Comparison of ENCODE assay signal across 8 cellular contexts in the genomic region with DNA sequence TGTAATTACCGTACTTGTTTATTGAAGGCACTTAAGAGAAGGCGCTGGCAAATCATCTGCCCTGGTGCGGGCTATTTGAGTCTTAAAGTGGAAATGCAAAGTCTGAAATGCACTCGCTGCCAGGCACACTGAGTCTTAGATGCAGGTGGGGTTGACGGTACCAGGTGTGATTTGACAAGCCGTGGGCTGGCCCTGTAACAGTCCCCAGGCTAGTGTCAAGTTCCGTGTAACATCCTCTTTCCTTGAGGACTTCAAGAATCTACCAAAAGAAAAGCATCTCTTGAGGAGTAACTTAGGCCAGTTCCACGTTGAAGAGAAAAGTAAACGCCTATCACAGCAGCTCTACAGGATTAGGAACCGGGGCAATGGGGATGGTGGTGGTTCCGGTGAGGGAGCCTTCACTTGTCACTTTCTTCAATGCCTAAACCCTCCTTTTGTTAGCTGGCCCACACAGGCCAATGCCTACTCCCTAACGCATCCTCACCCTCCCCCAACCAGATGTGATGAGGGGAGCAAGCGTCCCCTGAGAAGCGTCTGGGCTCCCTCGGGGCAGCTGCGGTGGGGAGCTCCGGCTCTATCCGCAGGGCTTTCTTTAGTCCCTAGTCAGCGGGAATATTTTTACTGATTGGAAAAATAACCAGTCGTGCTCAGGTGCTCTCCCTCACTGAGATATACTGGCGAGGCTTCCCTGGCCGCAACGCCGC. TPM values are rescaled to one million over a fixed set of nuclear protein-coding genes. Genes with fewer than 3 reads are reported as not detected.
DNase-seq lines count a peak whose midpoint lies in the region; ATAC-seq, FAIRE-seq and TF ChIP-seq lines count a peak whose summit lies in the region.

No MANE protein-coding gene starts in this region.

- peaks cover 2% of the 10 kb centered on the region for H3K4me1 ChIP-seq in mesenchymal stem cell (ENCODE audit: control insufficient read depth, insufficient read depth, low read depth, low read length)
- H3K4me1 ChIP-seq in vagina, result peaks cover 26% of the 10 kb centered on the region

- peaks cover 2% of the 10 kb centered on the region for H3K79me1 ChIP-seq in mesenchymal stem cell (replicated peaks; ENCODE audit: low read length, poor library complexity, severe bottlenecking)

- 4% methylated on average over 21 of the region's 24 CpGs for WGBS in mesenchymal stem cell

- H2BK5ac ChIP-seq in mesenchymal stem cell (ENCODE audit: low read depth, low read length, poor library complexity, severe bottlenecking), result no peak overlapping the region

- H3K9me3 ChIP-seq in mesenchymal stem cell (ENCODE audit: control insufficient read depth, low read length), result no peaks in the 10 kb centered on the region
- H3K9me3 ChIP-seq in vagina, result no peaks in the 10 kb centered on the region

- H3K4me3 ChIP-seq in choroid plexus epithelial cell (ENCODE audit: low read depth, low read length) (peak overlapping the region; percentile 82), mesenchymal stem cell (ENCODE audit: insufficient read depth in 1 of 2, low read depth in 1 of 2, low read length in 2 of 2) (peak overlapping the region; percentile 55 to 90), vagina (peak overlapping the region; percentile 87 to 94)

- H3K9ac ChIP-seq in mesenchymal stem cell (ENCODE audit: low read length), result peak overlapping the region; percentile 95

- H3K18ac ChIP-seq in mesenchymal stem cell (ENCODE audit: low read depth in 1 of 2, low read length in 2 of 2), result peak overlapping the region; percentile 57 to 72

- peak; percentile 18 for DNase-seq in stimulated activated CD4-positive, alpha-beta T cell treated with anti-CD3 and anti-CD28 coated beads, Interleukin-15, amount 100 ng/mL, for 24 hours
- DNase-seq in stimulated activated CD4-positive, alpha-beta T cell treated with anti-CD3 and anti-CD28 coated beads, Interleukin-4, amount 100 ng/mL, for 24 hours, result no peak
- peak; percentile 88 for DNase-seq in NCI-H82 (lab: John Stamatoyannopoulos, UW)
- peak; percentile 43 for DNase-seq in choroid plexus epithelial cell (ENCODE audit: low read depth)
- DNase-seq in mesenchymal stem cell, result peak; percentile 14
- DNase-seq in vagina (ENCODE audit: extremely low spot score in 2 of 2), result no peak
- no peak for DNase-seq in GM19239 (ENCODE audit: insufficient read length, low spot score)

- no peaks in the 10 kb centered on the region for H3K36me3 ChIP-seq in mesenchymal stem cell (ENCODE audit: control insufficient read depth in 1 of 2, insufficient read depth in 2 of 2, low read depth in 1 of 2, low read length in 2 of 2)
- H3K36me3 ChIP-seq in vagina, result no peaks in the 10 kb centered on the region

- peak overlapping the region; percentile 58 for H2AFZ ChIP-seq in mesenchymal stem cell (ENCODE audit: low read depth, low read length)

- peak overlapping the region; percentile 55 for H2BK120ac ChIP-seq in mesenchymal stem cell (ENCODE audit: low read depth, low read length)

- peak overlapping the region in 1 of 2 experiments; percentile 45 for H2BK12ac ChIP-seq in mesenchymal stem cell (ENCODE audit: low read length in 2 of 2)

- H3K27me3 ChIP-seq in mesenchymal stem cell (ENCODE audit: control insufficient read depth in 1 of 2, insufficient read depth in 1 of 2, low read length in 2 of 2), result no peaks in the 10 kb centered on the region
- H3K27me3 ChIP-seq in vagina, result no peaks in the 10 kb centered on the region

- H3K4ac ChIP-seq in mesenchymal stem cell (ENCODE audit: low read depth in 1 of 2, low read length in 2 of 2), result peak overlapping the region in 1 of 2 experiments; percentile 70

- peak overlapping the region; percentile 78 for H4K8ac ChIP-seq in mesenchymal stem cell (ENCODE audit: low read length)

- TF ChIP-seq CTCF in choroid plexus epithelial cell (conservative IDR thresholded peaks at IDR 0.05; ENCODE audit: low read depth, low read length) (no peak), vagina (IDR thresholded peaks at IDR 0.05) (no peak)

- intact Hi-C loops in vagina (cut with DNase I), result no loop called here

- no peak overlapping the region for H4K91ac ChIP-seq in mesenchymal stem cell (ENCODE audit: low read length)

- H3K27ac ChIP-seq in mesenchymal stem cell (ENCODE audit: low read length, poor library complexity, severe bottlenecking) (peak overlapping the region; percentile 67), vagina (peak overlapping the region; percentile 97)

- no peak overlapping the region for H3K23ac ChIP-seq in mesenchymal stem cell (ENCODE audit: low read length in 2 of 2)

- no peak for TF ChIP-seq POLR2A in vagina (IDR thresholded peaks at IDR 0.05)

- H2BK15ac ChIP-seq in mesenchymal stem cell (ENCODE audit: low read depth, poor library complexity, severe bottlenecking), result peak overlapping the region; percentile 64

- peak overlapping the region in 1 of 2 experiments; percentile 80 for H3K14ac ChIP-seq in mesenchymal stem cell (ENCODE audit: low read length in 2 of 2)

- no peak for FAIRE-seq in GM19239 (lab: Jason Lieb, UNC)

- H3K4me2 ChIP-seq in mesenchymal stem cell (ENCODE audit: low read length, poor library complexity, severe bottlenecking), result peak overlapping the region; percentile 86

- no peak overlapping the region for H2AK5ac ChIP-seq in mesenchymal stem cell (ENCODE audit: low read length, severe bottlenecking)

- peak; percentile 29 for ATAC-seq in HG02759 (IDR thresholded peaks at IDR 0.05; ENCODE audit: unreplicated experiment)

RNA-seq across cellular contexts. Expression of gene UGP2, which starts 1.5 kb away (rescaled TPM):
- 101 TPM for polyA plus RNA-seq in mesenchymal stem cell (2013, experiment 1 of 2)
- 106 TPM for polyA plus RNA-seq in mesenchymal stem cell (2013, experiment 2 of 2)
- total RNA-seq in vagina, result 78.6 TPM

Comparison
In these comparisons a context has a peak if more than half of its experiments do, and no peak if none do; other contexts are left out.
1. DNase-seq: peak in stimulated activated CD4-positive, alpha-beta T cell treated with anti-CD3 and anti-CD28 coated beads, Interleukin-15, amount 100 ng/mL, for 24 hours (single experiment), NCI-H82 (single experiment), choroid plexus epithelial cell (single experiment) and mesenchymal stem cell (single experiment); none in stimulated activated CD4-positive, alpha-beta T cell treated with anti-CD3 and anti-CD28 coated beads, Interleukin-4, amount 100 ng/mL, for 24 hours (single experiment), vagina (0 of 2) and GM19239 (single experiment).
2. Peak in every context shown above with its lines, with median percentiles within 50 percentile points of each other: H3K4me3 ChIP-seq.